In genomic region chr16:67561501-67561823, GRCh38 we compare ENCODE assay signal across 8 cellular contexts. TPM values are rescaled to one million over a fixed set of nuclear protein-coding genes. Genes with fewer than 3 reads are reported as not detected.
DNase-seq lines count a peak whose midpoint lies in the region; ATAC-seq and TF ChIP-seq lines count a peak whose summit lies in the region.

No MANE protein-coding gene starts in this region.

- H3K79me2 ChIP-seq in mesendoderm (ENCODE audit: control insufficient read depth, insufficient read depth, low read length) = peaks cover 38% of the 10 kb centered on the region

- peak overlapping the region; percentile 84 for H3K9ac ChIP-seq in mesendoderm (ENCODE audit: low read length)

- H3K4ac ChIP-seq in mesendoderm (ENCODE audit: low read depth, low read length) = no peak overlapping the region

- H3K79me1 ChIP-seq in mesendoderm (ENCODE audit: low read length) = peaks cover 6% of the 10 kb centered on the region

- no peak overlapping the region for H2BK120ac ChIP-seq in mesendoderm (ENCODE audit: low read depth, low read length)

- peak overlapping the region; percentile 95 to 100 (median 99) for H3K27ac ChIP-seq in heart left ventricle
- H3K27ac ChIP-seq in brain microvascular endothelial cell = peak overlapping the region; percentile 59
- peak overlapping the region; percentile 94 for H3K27ac ChIP-seq in mesendoderm (ENCODE audit: low read depth, low read length)
- H3K27ac ChIP-seq in upper lobe of right lung = peak overlapping the region; percentile 83

- H2BK15ac ChIP-seq in mesendoderm (replicated peaks; ENCODE audit: low read depth) = no peak overlapping the region

- peaks cover 7 to 39% (median 26%) of the 10 kb centered on the region in 12 donors for H3K4me1 ChIP-seq in heart left ventricle
- H3K4me1 ChIP-seq in mesendoderm (ENCODE audit: control insufficient read depth, low read depth, low read length) = peaks cover 2% of the 10 kb centered on the region
- H3K4me1 ChIP-seq in upper lobe of right lung = peaks cover 28% of the 10 kb centered on the region

- in situ Hi-C loops in brain microvascular endothelial cell (cut with HindIII; ENCODE audit: low pct_ligation_motif_present, low sequenced_read_pairs) = no loop called here

- no peak overlapping the region for H2AK5ac ChIP-seq in mesendoderm (ENCODE audit: low read length)

- intact Hi-C loops in heart left ventricle (cut with DNase I) (loop anchor here in 7 of 10 donors (5.0 kb wide), 4 partner anchors 34 to 106 kb away; partner anchors contain the start of genes C16orf86 (in 3 of the 7), ENKD1 (in 3 of the 7) and RIPOR1 (in 1 of the 7)), left cardiac atrium (cut with DNase I) (loop anchor here in 1 of 2 donors (5.0 kb wide), 1 partner anchor 81 kb away; no protein-coding TSS in a partner anchor), upper lobe of right lung (cut with DNase I) (loop anchor here (10.0 kb wide), 1 partner anchor 103 kb away; the partner anchor contains the start of genes ACD, C16orf86, ENKD1 and PARD6A)

- no peak overlapping the region for H4K5ac ChIP-seq in mesendoderm (ENCODE audit: low read length)

- H3K9me3 ChIP-seq in heart left ventricle = no peaks in the 10 kb centered on the region
- H3K9me3 ChIP-seq in upper lobe of right lung = no peaks in the 10 kb centered on the region

- peak overlapping the region; percentile 10 for H2BK5ac ChIP-seq in mesendoderm (ENCODE audit: low read length)

- no peak for TF ChIP-seq CTCF in heart left ventricle (IDR thresholded peaks at IDR 0.05)
- TF ChIP-seq CTCF in brain microvascular endothelial cell (IDR thresholded peaks at IDR 0.05; ENCODE audit: low read depth, low read length, missing control alignments) = no peak
- no peak for TF ChIP-seq CTCF in upper lobe of right lung (IDR thresholded peaks at IDR 0.05)

- H4K8ac ChIP-seq in mesendoderm (ENCODE audit: low read depth, low read length) = peak overlapping the region; percentile 58

- peak overlapping the region; percentile 85 for H3K4me2 ChIP-seq in mesendoderm (ENCODE audit: low read length)

- DNase-seq in heart left ventricle (no peak), left cardiac atrium (no peak), brain microvascular endothelial cell (no peak), mesendoderm (no peak), upper lobe of right lung (no peak), SW 1271 (lab: John Stamatoyannopoulos, UW) (no peak), NCI-H2171 (lab: John Stamatoyannopoulos, UW) (no peak)

- no peak overlapping the region for H3K23ac ChIP-seq in mesendoderm (ENCODE audit: low read length)

- TF ChIP-seq POLR2A in heart left ventricle (IDR thresholded peaks at IDR 0.05) = no peak

- ATAC-seq in heart left ventricle (no peak), left cardiac atrium (no peak), upper lobe of right lung (no peak), GM21390 (IDR thresholded peaks at IDR 0.05; ENCODE audit: unreplicated experiment) (no peak)

- no peaks in the 10 kb centered on the region for H3K27me3 ChIP-seq in heart left ventricle
- no peaks in the 10 kb centered on the region for H3K27me3 ChIP-seq in brain microvascular endothelial cell (replicated peaks)
- no peaks in the 10 kb centered on the region for H3K27me3 ChIP-seq in mesendoderm (ENCODE audit: insufficient read depth, low read length, poor library complexity)
- H3K27me3 ChIP-seq in upper lobe of right lung = no peaks in the 10 kb centered on the region

- WGBS in heart left ventricle, 4 donors = 5 to 10% (median 7%) methylated on average over 8 of the region's 8 CpGs
- WGBS in mesendoderm (ENCODE audit: extremely low coverage, insufficient coverage, low lambda C conversion rate) = no CpG with 5 or more reads among the region's 8 CpGs

- peak overlapping the region; percentile 74 to 99 (median 95) for H3K4me3 ChIP-seq in heart left ventricle
- H3K4me3 ChIP-seq in brain microvascular endothelial cell (ENCODE audit: low read depth, low read length) = peak overlapping the region; percentile 65
- H3K4me3 ChIP-seq in mesendoderm (ENCODE audit: low read length) = peak overlapping the region; percentile 69
- peak overlapping the region; percentile 96 for H3K4me3 ChIP-seq in upper lobe of right lung

- peak overlapping the region; percentile 91 for H3K56ac ChIP-seq in mesendoderm (ENCODE audit: low read length)

- H3K36me3 ChIP-seq in heart left ventricle (peaks cover 0 to 5% (median 0%) of the 10 kb centered on the region in 9 donors), brain microvascular endothelial cell (replicated peaks) (no peaks in the 10 kb centered on the region), mesendoderm (ENCODE audit: control insufficient read depth, insufficient read depth, low read length) (no peaks in the 10 kb centered on the region), upper lobe of right lung (no peaks in the 10 kb centered on the region)

- peak overlapping the region; percentile 93 for H3K18ac ChIP-seq in mesendoderm (ENCODE audit: low read length)

RNA-seq across cellular contexts. Expression of gene CTCF, which starts 0.9 kb away (rescaled TPM):
- 10 to 100 TPM; 19.0 to 35.8 (median 25.4) TPM for total RNA-seq in heart left ventricle
- polyA plus RNA-seq in heart left ventricle = 10 to 100 TPM; 13.9 to 18.6 TPM
- 10 to 100 TPM; 22.7 to 25.7 TPM for total RNA-seq in left cardiac atrium
- 65.6 TPM for polyA plus RNA-seq in mesendoderm (2013, experiment 1 of 2)
- polyA plus RNA-seq in mesendoderm (2013, experiment 2 of 2) = 66.3 TPM
- total RNA-seq in upper lobe of right lung = 36.0 TPM

RNA-seq across cellular contexts. Expression of gene RIPOR1, which starts 32.8 kb away (rescaled TPM):
- total RNA-seq in heart left ventricle (100 to 1,000 TPM in 1 of 9 donors, 10 to 100 TPM in 8; 51.1 to 156 (median 69.4) TPM), left cardiac atrium (10 to 100 TPM; 66.2 to 80.9 TPM), upper lobe of right lung (133 TPM)
- polyA plus RNA-seq in heart left ventricle = 10 to 100 TPM; 40.7 to 45.5 TPM
- polyA plus RNA-seq in mesendoderm (2013, experiment 1 of 2) = 5.0 TPM
- polyA plus RNA-seq in mesendoderm (2013, experiment 2 of 2) = 4.7 TPM
